ENCODE assay signal across 28 cellular contexts in the genomic region with DNA sequence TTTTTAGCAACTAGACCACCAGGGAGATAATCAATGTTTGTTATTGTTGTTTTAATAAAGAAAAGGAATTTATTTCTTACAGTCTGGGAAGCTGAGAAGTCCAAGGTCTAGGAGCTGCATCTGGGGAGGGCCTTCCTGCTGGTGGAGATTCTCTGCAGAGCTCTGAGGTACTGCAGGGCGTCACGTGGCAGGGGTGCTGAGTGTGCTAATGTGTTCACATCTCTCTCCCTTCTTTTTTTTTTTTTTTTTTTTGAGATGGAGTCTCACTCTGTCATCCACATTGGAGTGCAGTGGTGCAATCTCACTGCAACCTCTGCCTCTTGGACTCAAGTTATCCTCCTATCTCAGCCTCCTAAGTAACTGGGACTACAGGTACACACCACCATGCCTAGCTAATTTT.
"Had no signal": no experiment of that assay in that cellular context is flagged by ENCODE, and none has a peak within 500 bp of the region (broad histone marks: within the 10 kb centered on the region; RNA-seq: fewer than 3 reads in every experiment).

No MANE protein-coding gene starts in this region.

- DNase-seq: stimulated activated CD4-positive, alpha-beta T cell treated with anti-CD3 and anti-CD28 coated beads, Interleukin-2, amount 100 ng/mL, for 48 hours; stimulated activated CD4-positive, alpha-beta T cell treated with anti-CD3 and anti-CD28 coated beads, Interleukin-4, amount 100 ng/mL, for 1 hour; stimulated activated CD4-positive, alpha-beta T cell treated with anti-CD3 and anti-CD28 coated beads, Interleukin-4, amount 100 ng/mL, for 24 hours; stimulated activated CD4-positive, alpha-beta T cell treated with anti-CD3 and anti-CD28 coated beads, Interleukin-4, amount 100 ng/mL, for 4 hours; stimulated activated CD8-positive, alpha-beta memory T cell treated with anti-CD3 and anti-CD28 coated beads, Interleukin-4, amount 100 ng/mL, for 48 hours; stimulated activated naive B cell treated with anti-CD40 and anti-IgM and Interleukin-4, amounts not matched to agents 10 μg/mL and 1 μg/mL and 100 μg/mL, for 72 hours; stimulated activated naive CD4-positive, alpha-beta T cell; stimulated activated naive CD4-positive, alpha-beta T cell treated with Interleukin-2 at 50 U/mL for 16 hours; stimulated activated naive CD8-positive, alpha-beta T cell treated with anti-CD3 and anti-CD28 coated beads, Interleukin-15, amount 100 ng/mL, for 72 hours; stimulated activated naive CD8-positive, alpha-beta T cell treated with anti-CD3 and anti-CD28 coated beads, Interleukin-15, Interleukin-2, amounts not matched to agents 100 U/mL and 50 U/mL, for 24 hours; stomach; substantia nigra; testis; thyroid gland; tibial artery; transverse colon; upper lobe of left lung; upper lobe of right lung; uterus had no signal

- H3K36me3 ChIP-seq: stomach, suprapubic skin, thoracic aorta, thyroid gland, tibial artery, tibial nerve, transverse colon, upper lobe of left lung, upper lobe of right lung, uterus, vagina had no signal

- H3K9me3 ChIP-seq: stomach, suprapubic skin, testis, thoracic aorta, thyroid gland, tibial artery, upper lobe of left lung, upper lobe of right lung, uterus, vagina had no signal

- H3K4me1 ChIP-seq: stomach, suprapubic skin, testis, thyroid gland, tibial artery, tibial nerve, transverse colon, upper lobe of left lung, upper lobe of right lung, uterus, vagina had no signal

- ATAC-seq: stimulated activated effector memory CD8-positive, alpha-beta T cell treated with anti-CD3 and anti-CD28 coated beads, Interleukin-12 subunit alpha, Interleukin-12 subunit beta, amount 100 ng/mL, for 72 hours; stimulated activated memory B cell treated with anti-CD40 and anti-IgM and Interleukin-4, amounts not matched to agents 10 μg/mL and 1 μg/mL and 100 μg/mL, for 72 hours; stimulated activated naive B cell treated with anti-CD40 and anti-IgM and Interleukin-4, amounts not matched to agents 10 μg/mL and 1 μg/mL and 100 μg/mL, for 72 hours; stimulated activated naive CD8-positive, alpha-beta T cell treated with anti-CD3 and anti-CD28 coated beads, Interleukin-15, amount 100 ng/mL, for 72 hours; stimulated activated naive CD8-positive, alpha-beta T cell treated with anti-CD3 and anti-CD28 coated beads, Interleukin-15, Interleukin-2, amounts not matched to agents 100 U/mL and 50 U/mL, for 24 hours; upper lobe of right lung had no signal

- H3K27me3 Mint-ChIP-seq: stimulated activated naive B cell treated with anti-CD40 and anti-IgM and Interleukin-4, amounts not matched to agents 10 μg/mL and 1 μg/mL and 100 μg/mL, for 72 hours; stimulated activated naive CD8-positive, alpha-beta T cell treated with anti-CD3 and anti-CD28 coated beads, Interleukin-15, amount 100 ng/mL, for 72 hours; stimulated activated naive CD8-positive, alpha-beta T cell treated with anti-CD3 and anti-CD28 coated beads, Interleukin-15, Interleukin-2, amounts not matched to agents 100 ng/mL and 50 ng/mL, for 24 hours; type B pancreatic cell had no signal

- H3K4me3 Mint-ChIP-seq: stimulated activated effector memory CD8-positive, alpha-beta T cell treated with anti-CD3 and anti-CD28 coated beads, Interleukin-12 subunit alpha, Interleukin-12 subunit beta, amount 100 ng/mL, for 72 hours; stimulated activated memory B cell treated with anti-CD40 and anti-IgM and Interleukin-4, amounts not matched to agents 10 μg/mL and 1 μg/mL and 100 μg/mL, for 72 hours; stimulated activated naive B cell treated with anti-CD40 and anti-IgM and Interleukin-4, amounts not matched to agents 10 μg/mL and 1 μg/mL and 100 μg/mL, for 72 hours; stimulated activated naive CD8-positive, alpha-beta T cell treated with anti-CD3 and anti-CD28 coated beads, Interleukin-15, amount 100 ng/mL, for 72 hours; stimulated activated naive CD8-positive, alpha-beta T cell treated with anti-CD3 and anti-CD28 coated beads, Interleukin-15, Interleukin-2, amounts not matched to agents 100 ng/mL and 50 ng/mL, for 24 hours; type B pancreatic cell had no signal

- H3K4me3 ChIP-seq: stomach, suprapubic skin, testis, thoracic aorta, thyroid gland, tibial artery, tibial nerve, transverse colon, upper lobe of left lung, upper lobe of right lung, uterus, vagina had no signal

- H3K36me3 Mint-ChIP-seq: stimulated activated effector memory CD8-positive, alpha-beta T cell treated with anti-CD3 and anti-CD28 coated beads, Interleukin-12 subunit alpha, Interleukin-12 subunit beta, amount 100 ng/mL, for 72 hours; stimulated activated memory B cell treated with anti-CD40 and anti-IgM and Interleukin-4, amounts not matched to agents 10 μg/mL and 1 μg/mL and 100 μg/mL, for 72 hours; stimulated activated naive B cell treated with anti-CD40 and anti-IgM and Interleukin-4, amounts not matched to agents 10 μg/mL and 1 μg/mL and 100 μg/mL, for 72 hours had no signal

- H3K9me3 Mint-ChIP-seq: stimulated activated effector memory CD8-positive, alpha-beta T cell treated with anti-CD3 and anti-CD28 coated beads, Interleukin-12 subunit alpha, Interleukin-12 subunit beta, amount 100 ng/mL, for 72 hours; stimulated activated memory B cell treated with anti-CD40 and anti-IgM and Interleukin-4, amounts not matched to agents 10 μg/mL and 1 μg/mL and 100 μg/mL, for 72 hours; stimulated activated naive B cell treated with anti-CD40 and anti-IgM and Interleukin-4, amounts not matched to agents 10 μg/mL and 1 μg/mL and 100 μg/mL, for 72 hours; stimulated activated naive CD8-positive, alpha-beta T cell treated with anti-CD3 and anti-CD28 coated beads, Interleukin-15, amount 100 ng/mL, for 72 hours; stimulated activated naive CD8-positive, alpha-beta T cell treated with anti-CD3 and anti-CD28 coated beads, Interleukin-15, Interleukin-2, amounts not matched to agents 100 ng/mL and 50 ng/mL, for 24 hours had no signal

- FAIRE-seq: urothelium cell line had no signal

- H3K4me1 Mint-ChIP-seq: stimulated activated effector memory CD8-positive, alpha-beta T cell treated with anti-CD3 and anti-CD28 coated beads, Interleukin-12 subunit alpha, Interleukin-12 subunit beta, amount 100 ng/mL, for 72 hours; stimulated activated memory B cell treated with anti-CD40 and anti-IgM and Interleukin-4, amounts not matched to agents 10 μg/mL and 1 μg/mL and 100 μg/mL, for 72 hours; stimulated activated naive B cell treated with anti-CD40 and anti-IgM and Interleukin-4, amounts not matched to agents 10 μg/mL and 1 μg/mL and 100 μg/mL, for 72 hours had no signal

- H3K27me3 ChIP-seq: stomach, suprapubic skin, testis, thyroid gland, tibial artery, tibial nerve, transverse colon, upper lobe of left lung, upper lobe of right lung, uterus, vagina had no signal

- H3K27ac Mint-ChIP-seq: stimulated activated effector memory CD8-positive, alpha-beta T cell treated with anti-CD3 and anti-CD28 coated beads, Interleukin-12 subunit alpha, Interleukin-12 subunit beta, amount 100 ng/mL, for 72 hours; stimulated activated memory B cell treated with anti-CD40 and anti-IgM and Interleukin-4, amounts not matched to agents 10 μg/mL and 1 μg/mL and 100 μg/mL, for 72 hours; stimulated activated naive B cell treated with anti-CD40 and anti-IgM and Interleukin-4, amounts not matched to agents 10 μg/mL and 1 μg/mL and 100 μg/mL, for 72 hours; stimulated activated naive CD8-positive, alpha-beta T cell treated with anti-CD3 and anti-CD28 coated beads, Interleukin-15, amount 100 ng/mL, for 72 hours; stimulated activated naive CD8-positive, alpha-beta T cell treated with anti-CD3 and anti-CD28 coated beads, Interleukin-15, Interleukin-2, amounts not matched to agents 100 ng/mL and 50 ng/mL, for 24 hours; type B pancreatic cell had no signal

- H3K27ac ChIP-seq: stomach, suprapubic skin, testis, thoracic aorta, thyroid gland, tibial artery, tibial nerve, transverse colon, upper lobe of left lung, upper lobe of right lung, uterus, vagina had no signal
